Comparison of ENCODE assay signal across 8 cellular contexts in the genomic region with DNA sequence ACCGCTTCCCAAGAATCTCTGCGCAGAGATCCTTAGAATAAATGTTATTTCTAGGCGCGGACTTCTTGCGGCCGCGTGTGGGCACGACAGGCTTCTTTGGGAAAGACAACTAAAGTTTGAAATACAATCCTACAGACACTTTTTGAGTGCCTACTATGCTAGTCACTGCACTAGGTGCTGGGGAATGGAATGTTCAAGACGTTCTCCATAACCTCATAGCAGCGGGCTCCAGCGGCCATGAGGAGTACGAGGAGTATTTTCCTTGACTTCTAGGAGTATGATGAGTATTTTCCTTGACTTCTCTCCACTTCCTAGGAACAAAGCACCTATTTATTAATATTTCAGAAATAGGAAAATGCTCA. TPM values are rescaled to one million over a fixed set of nuclear protein-coding genes. Genes with fewer than 3 reads are reported as not detected.
DNase-seq lines count a peak whose midpoint lies in the region; ATAC-seq and TF ChIP-seq lines count a peak whose summit lies in the region.

No MANE protein-coding gene starts in this region.

- no peaks in the 10 kb centered on the region for H3K9me3 ChIP-seq in endodermal cell (ENCODE audit: control insufficient read depth, low read length)
- H3K9me3 ChIP-seq in stomach = no peaks in the 10 kb centered on the region

- H3K4me3 Mint-ChIP-seq in T-helper 2 cell treated with Interferon-gamma antibody and Interleukin-4, amounts not matched to agents 5 μg/mL and 100 μg/mL, for 36 hours = peak overlapping the region; percentile 95
- H3K4me3 Mint-ChIP-seq in endodermal cell = peak overlapping the region; percentile 81

- H3K36me3 Mint-ChIP-seq in T-helper 2 cell treated with Interferon-gamma antibody and Interleukin-4, amounts not matched to agents 5 μg/mL and 100 μg/mL, for 36 hours (ENCODE audit: low read depth) = peaks cover 9% of the 10 kb centered on the region
- H3K36me3 Mint-ChIP-seq in endodermal cell (ENCODE audit: low read depth) = peaks cover 17% of the 10 kb centered on the region

- TF ChIP-seq CTCF in endodermal cell (conservative IDR thresholded peaks at IDR 0.05) (peak; percentile 56), stomach (IDR thresholded peaks at IDR 0.05) (peak in 4 of 7 experiments; percentile 9 to 40 (median 20))

- peaks cover 7% of the 10 kb centered on the region for H3K27me3 Mint-ChIP-seq in T-helper 2 cell treated with Interferon-gamma antibody and Interleukin-4, amounts not matched to agents 5 μg/mL and 100 μg/mL, for 36 hours (ENCODE audit: low read depth)
- H3K27me3 Mint-ChIP-seq in endodermal cell (ENCODE audit: insufficient read depth) = peaks cover 1% of the 10 kb centered on the region

- peak; percentile 3 for ATAC-seq in HG03571 (IDR thresholded peaks at IDR 0.05; ENCODE audit: unreplicated experiment)

- H3K4me1 Mint-ChIP-seq in T-helper 2 cell treated with Interferon-gamma antibody and Interleukin-4, amounts not matched to agents 5 μg/mL and 100 μg/mL, for 36 hours (ENCODE audit: low read depth) = peaks cover 9% of the 10 kb centered on the region
- peaks cover 3% of the 10 kb centered on the region for H3K4me1 Mint-ChIP-seq in endodermal cell

- H3K27ac Mint-ChIP-seq in T-helper 2 cell treated with Interferon-gamma antibody and Interleukin-4, amounts not matched to agents 5 μg/mL and 100 μg/mL, for 36 hours = peak overlapping the region; percentile 24
- peak overlapping the region; percentile 94 for H3K27ac Mint-ChIP-seq in endodermal cell

- 2 to 16% methylated on average over 7 to 12 of the region's 12 CpGs for WGBS in endodermal cell (ENCODE audit: insufficient coverage in 1 of 2, insufficient read length in 1 of 2), 2 experiments
- 7 to 13% (median 9%) methylated on average over 11 to 12 of the region's 12 CpGs for WGBS in stomach, 5 donors

- TF ChIP-seq POLR2A in stomach (IDR thresholded peaks at IDR 0.05) = no peak

- H3K36me3 ChIP-seq in endodermal cell (ENCODE audit: control insufficient read depth, insufficient read depth, low read length) (peaks cover 24% of the 10 kb centered on the region), stomach (peaks cover 11 to 25% (median 23%) of the 10 kb centered on the region in 4 donors)

- H3K4me3 ChIP-seq in endodermal cell (ENCODE audit: low read length) (peak overlapping the region; percentile 70), stomach (peak overlapping the region in 3 of 4 donors; percentile 13 to 26 (median 21))

- no peak overlapping the region for H3K9ac ChIP-seq in endodermal cell (ENCODE audit: extremely low read depth, low read length, poor library complexity, severe bottlenecking)

- TF ChIP-seq EP300 in stomach (IDR thresholded peaks at IDR 0.05) = no peak

- intact Hi-C loops in stomach (cut with DNase I; ENCODE audit: low total_unique reads) = no loop called here

- no peak for DNase-seq in T-helper 2 cell treated with Interferon-gamma antibody and Interleukin-4, amounts not matched to agents 5 μg/mL and 100 μg/mL, for 36 hours (ENCODE audit: low spot score)
- DNase-seq in T-helper 2 cell (no peak), endodermal cell (no peak), stomach (no peak), NCI-H526 treated with DMSO at 0.1 percent for 48 hours (lab: John Stamatoyannopoulos, UW) (no peak), NCI-H2107 (lab: John Stamatoyannopoulos, UW) (no peak), NCI-H2171 treated with DMSO at 0.1 percent for 48 hours (lab: John Stamatoyannopoulos, UW) (no peak)

- H3K9me3 Mint-ChIP-seq in T-helper 2 cell treated with Interferon-gamma antibody and Interleukin-4, amounts not matched to agents 5 μg/mL and 100 μg/mL, for 36 hours = no peaks in the 10 kb centered on the region
- H3K9me3 Mint-ChIP-seq in endodermal cell = no peaks in the 10 kb centered on the region

- H3K4me1 ChIP-seq in endodermal cell (ENCODE audit: control insufficient read depth, insufficient read depth, low read length) = no peaks in the 10 kb centered on the region
- peaks cover 0 to 32% (median 20%) of the 10 kb centered on the region in 4 donors for H3K4me1 ChIP-seq in stomach

- H3K27ac ChIP-seq in endodermal cell (ENCODE audit: low read depth, low read length) = no peak overlapping the region
- peak overlapping the region in 3 of 5 donors; percentile 35 to 51 (median 40) for H3K27ac ChIP-seq in stomach

- H3K27me3 ChIP-seq in endodermal cell (ENCODE audit: control insufficient read depth, insufficient read depth, low read length, poor library complexity, severe bottlenecking) (no peaks in the 10 kb centered on the region), stomach (no peaks in the 10 kb centered on the region)

RNA-seq across cellular contexts. Expression of a gene that starts 0.6 kb away (rescaled TPM):
- 10 to 100 TPM; 51.0 to 52.6 TPM for total RNA-seq in endodermal cell
- 26.9 TPM for polyA plus RNA-seq in endodermal cell (2013, experiment 1 of 2)
- polyA plus RNA-seq in endodermal cell (2013, experiment 2 of 2) = 29.1 TPM
- total RNA-seq in stomach = 100 to 1,000 TPM in 1 of 5 donors, 10 to 100 TPM in 4; 27.1 to 200 (median 57.2) TPM
- 1 to 10 TPM; 6.7 to 7.8 (median 7.8) TPM for polyA plus RNA-seq in stomach
